Comparison of ENCODE assay signal across 24 cellular contexts in genomic region chr2:232951891-232952290, GRCh38.
DNase-seq lines count a peak whose midpoint lies in the region; ATAC-seq and TF ChIP-seq lines count a peak whose summit lies in the region.
"Had no signal": no experiment of that assay in that cellular context is flagged by ENCODE, and none has a peak within 500 bp of the region (broad histone marks: within the 10 kb centered on the region; RNA-seq: fewer than 3 reads in every experiment).

No MANE protein-coding gene starts in this region.

- TF ChIP-seq CTCF in SK-N-SH (IDR thresholded peaks at IDR 0.05) (no peak), WERI-Rb-1 (IDR thresholded peaks at IDR 0.05; ENCODE audit: low read depth, low read length) (no peak)

- no peaks in the 10 kb centered on the region for H3K79me2 ChIP-seq in SK-N-SH (ENCODE audit: insufficient read depth)

- TF ChIP-seq RAD21 in SK-N-SH (IDR thresholded peaks at IDR 0.05; ENCODE audit: low read length) = no peak

- DNase-seq in SK-N-SH (no peak), WERI-Rb-1 (peak; percentile 55), foreskin melanocyte (peak; percentile 4), mucosa of gallbladder (ENCODE audit: low spot score) (no peak), NCI-H345 treated with DMSO at 0.1 percent for 48 hours (lab: John Stamatoyannopoulos, UW; ENCODE audit: unreplicated experiment) (no peak)
- DNase-seq: activated CD4-positive, alpha-beta T cell treated with anti-CD3 and anti-CD28 coated beads for 36 hours; activated naive CD8-positive, alpha-beta T cell treated with anti-CD3 and anti-CD28 coated beads, Interleukin-2, amount 10 ng/mL, durations not matched to agents 7 days and 5 days; Calu3; central memory CD4-positive, alpha-beta T cell; esophagus squamous epithelium; GDM1; heart left ventricle; mesenchymal stem cell; naive thymus-derived CD8-positive, alpha-beta T cell; NCI-H146; NCI-H2171; pancreas; stimulated activated CD4-positive, alpha-beta T cell treated with anti-CD3 and anti-CD28 coated beads, Interleukin-2, amount 100 ng/mL, for 24 hours; stimulated activated naive CD8-positive, alpha-beta T cell treated with anti-CD3 and anti-CD28 coated beads, Interleukin-15, amount 100 ng/mL, for 72 hours; upper lobe of left lung had no signal

- no peak overlapping the region for H2AFZ ChIP-seq in SK-N-SH (ENCODE audit: low read depth)

- H3F3A ChIP-seq in SK-N-SH (replicated peaks; ENCODE audit: insufficient read depth) = no peaks in the 10 kb centered on the region

- POLR2A ChIA-PET in SK-N-SH (lab: Yijun Ruan, JAX) = no interaction called here

- H3K9me2 ChIP-seq in SK-N-SH = no peaks in the 10 kb centered on the region

- WGBS in SK-N-SH (ENCODE audit: low lambda C conversion rate) = 51% methylated on average over 7 of the region's 7 CpGs

- peak; percentile 41 for ATAC-seq in SK-N-SH treated with all-trans-retinoic acid at 6 μM for 48 hours
- no peak for ATAC-seq in activated CD4-positive, CD25-positive, alpha-beta regulatory T cell treated with anti-CD3 and anti-CD28 coated beads, Interleukin-2, amount 50 U/mL, for 24 hours
- no peak for ATAC-seq in HG03342 (IDR thresholded peaks at IDR 0.05; ENCODE audit: unreplicated experiment)
- ATAC-seq: activated CD4-positive, alpha-beta T cell treated with anti-CD3 and anti-CD28 coated beads for 36 hours; heart left ventricle; naive thymus-derived CD8-positive, alpha-beta T cell; pancreas; stimulated activated naive CD8-positive, alpha-beta T cell treated with anti-CD3 and anti-CD28 coated beads, Interleukin-15, amount 100 ng/mL, for 72 hours had no signal

- H3K9me3 ChIP-seq in SK-N-SH (no peaks in the 10 kb centered on the region), WERI-Rb-1 (ENCODE audit: severe bottlenecking) (no peaks in the 10 kb centered on the region)
- H3K9me3 ChIP-seq: BLaER1, esophagus squamous epithelium, heart left ventricle, pancreas, upper lobe of left lung had no signal

- no peaks in the 10 kb centered on the region for H3K4me1 ChIP-seq in SK-N-SH (ENCODE audit: control insufficient read depth in 1 of 2, insufficient read depth in 2 of 2, low read depth in 1 of 2, low read length in 1 of 2)
- H3K4me1 ChIP-seq: BLaER1, heart left ventricle, pancreas, upper lobe of left lung had no signal

- no peak for TF ChIP-seq EP300 in SK-N-SH (IDR thresholded peaks at IDR 0.05; ENCODE audit: borderline replicate concordance in 1 of 2, low read depth in 1 of 2, low read length in 1 of 2)

- H3K36me3 ChIP-seq in SK-N-SH (replicated peaks in 1 of 2; ENCODE audit: control insufficient read depth in 1 of 2, insufficient read depth in 2 of 2, low read length in 1 of 2) (no peaks in the 10 kb centered on the region), WERI-Rb-1 (no peaks in the 10 kb centered on the region)
- H3K36me3 ChIP-seq: BLaER1, esophagus squamous epithelium, heart left ventricle, pancreas, upper lobe of left lung had no signal

- CTCF ChIA-PET in SK-N-SH (lab: Yijun Ruan, JAX) = no interaction called here

- 0 out of 2 replicates have a peak, but pooled peaks cover 5% of the 10 kb centered on the region for H3K27me3 ChIP-seq in SK-N-SH (ENCODE audit: insufficient read depth)
- H3K27me3 ChIP-seq in WERI-Rb-1 (ENCODE audit: insufficient read depth, low read depth, severe bottlenecking) = no peaks in the 10 kb centered on the region
- H3K27me3 ChIP-seq: BLaER1, pancreas, upper lobe of left lung had no signal

- H3K27ac ChIP-seq in SK-N-SH (ENCODE audit: low read depth in 2 of 2, low read length in 1 of 2) (no peak overlapping the region), WERI-Rb-1 (no peak overlapping the region)
- H3K27ac ChIP-seq: BLaER1, esophagus squamous epithelium, heart left ventricle, pancreas, upper lobe of left lung had no signal

- no peaks in the 10 kb centered on the region for H4K20me1 ChIP-seq in SK-N-SH (ENCODE audit: insufficient read depth)
- H4K20me1 ChIP-seq: BLaER1 had no signal

- H3K9ac ChIP-seq in SK-N-SH = no peak overlapping the region
- H3K9ac ChIP-seq: BLaER1 had no signal

- H3K4me3 ChIP-seq in SK-N-SH (ENCODE audit: low read depth in 2 of 2, low read length in 1 of 2) (no peak overlapping the region), WERI-Rb-1 (ENCODE audit: low read depth, low read length) (no peak overlapping the region)
- H3K4me3 ChIP-seq: BLaER1, esophagus squamous epithelium, heart left ventricle, pancreas, upper lobe of left lung had no signal

- H3K4me2 ChIP-seq in SK-N-SH = no peak overlapping the region
- H3K4me2 ChIP-seq: BLaER1 had no signal

TF ChIP-seq in SK-N-SH treated with all-trans-retinoic acid at 6 μM for 48 hours, 23 proteins besides CTCF, POLR2A, EP300 and RAD21:
- TF ChIP-seq OSR1 (CRISPR knock-in tag; IDR thresholded peaks at IDR 0.05) = no peak
- TF ChIP-seq PPARA (CRISPR knock-in tag; IDR thresholded peaks at IDR 0.05; ENCODE audit: borderline replicate concordance) = no peak
- TF ChIP-seq SNAI2 (CRISPR knock-in tag; IDR thresholded peaks at IDR 0.05) = no peak
- TF ChIP-seq ZC3H10 (CRISPR knock-in tag; IDR thresholded peaks at IDR 0.05) = no peak
- TF ChIP-seq RARB (CRISPR knock-in tag; IDR thresholded peaks at IDR 0.05) = no peak
- TF ChIP-seq TCF4 (CRISPR knock-in tag; IDR thresholded peaks at IDR 0.05; ENCODE audit: borderline replicate concordance) = no peak
- no peak for TF ChIP-seq TSHZ2 (CRISPR knock-in tag; IDR thresholded peaks at IDR 0.05)
- no peak for TF ChIP-seq ESRRG (CRISPR knock-in tag; IDR thresholded peaks at IDR 0.05)
- TF ChIP-seq ZNF565 (CRISPR knock-in tag; conservative IDR thresholded peaks at IDR 0.05; ENCODE audit: low read depth) = no peak
- TF ChIP-seq TOX (CRISPR knock-in tag; IDR thresholded peaks at IDR 0.05; ENCODE audit: borderline replicate concordance) = no peak
- TF ChIP-seq GLIS3 (CRISPR knock-in tag; IDR thresholded peaks at IDR 0.05) = no peak
- no peak for TF ChIP-seq ZNF8 (CRISPR knock-in tag; IDR thresholded peaks at IDR 0.05)

TF ChIP-seq in SK-N-SH, 30 proteins besides CTCF, POLR2A, EP300 and RAD21:
- TF ChIP-seq EZH2phosphoT487 (IDR thresholded peaks at IDR 0.05; ENCODE audit: borderline replicate concordance, low read depth) (no peak), REST (IDR thresholded peaks at IDR 0.05; ENCODE audit: low read depth, low read length) (no peak), RFX5 (IDR thresholded peaks at IDR 0.05; ENCODE audit: low read length) (no peak), MXI1 (IDR thresholded peaks at IDR 0.05; ENCODE audit: low read depth, low read length) (no peak), YY1 (IDR thresholded peaks at IDR 0.05; ENCODE audit: low read depth) (no peak), FOXM1 (IDR thresholded peaks at IDR 0.05; ENCODE audit: low read depth) (no peak), ELF1 (IDR thresholded peaks at IDR 0.05) (no peak), SIN3A (IDR thresholded peaks at IDR 0.05; ENCODE audit: borderline replicate concordance, low read depth, low read length) (no peak), GABPA (IDR thresholded peaks at IDR 0.05; ENCODE audit: low read depth) (no peak)

Comparison
In these comparisons a context has a peak if more than half of its experiments do, and no peak if none do; other contexts are left out.
1. DNase-seq: peak in WERI-Rb-1 (single experiment) and foreskin melanocyte (single experiment); none in SK-N-SH (single experiment), mucosa of gallbladder (single experiment) and NCI-H345 treated with DMSO at 0.1 percent for 48 hours (single experiment).